ENCODE assay signal across 17 cellular contexts in genomic region chr13:34012354-34012753, GRCh38.
DNase-seq lines count a peak whose midpoint lies in the region; ATAC-seq, FAIRE-seq and TF ChIP-seq lines count a peak whose summit lies in the region.
"Had no signal": no experiment of that assay in that cellular context is flagged by ENCODE, and none has a peak within 500 bp of the region (broad histone marks: within the 10 kb centered on the region; RNA-seq: fewer than 3 reads in every experiment).

No MANE protein-coding gene starts in this region.

- BruUV-seq in HepG2 (replicated peaks; lab: Mats Ljungman, UMichigan), result no TSS peak

- H3K27me3 ChIP-seq in HepG2 (ENCODE audit: control insufficient read depth in 1 of 2, insufficient read depth in 2 of 2, low read length in 2 of 2), result no peaks in the 10 kb centered on the region
- H3K27me3 ChIP-seq in right lobe of liver, result no peaks in the 10 kb centered on the region
- H3K27me3 ChIP-seq in endocrine pancreas (ENCODE audit: control insufficient read depth, insufficient read depth, low read length), result no peaks in the 10 kb centered on the region
- no peaks in the 10 kb centered on the region for H3K27me3 ChIP-seq in trophoblast cell (ENCODE audit: insufficient read depth, low read length)

- H4K12ac ChIP-seq in trophoblast cell (ENCODE audit: low read depth, low read length), result no peak overlapping the region

- H4K8ac ChIP-seq in trophoblast cell (ENCODE audit: low read depth, low read length), result no peak overlapping the region

- no peak for TF ChIP-seq EP300 in HepG2 (IDR thresholded peaks at IDR 0.05; ENCODE audit: low read depth in 2 of 2, low read length in 2 of 2)
- TF ChIP-seq EP300 in HepG2 (CRISPR knock-in tag; IDR thresholded peaks at IDR 0.05; ENCODE audit: borderline replicate concordance), result no peak

- no peak overlapping the region for H2BK12ac ChIP-seq in trophoblast cell (ENCODE audit: low read length)

- H3K36me3 ChIP-seq in HepG2 (replicated peaks in 1 of 2; ENCODE audit: control insufficient read depth in 1 of 2, insufficient read depth in 2 of 2, low read length in 2 of 2), result no peaks in the 10 kb centered on the region
- no peaks in the 10 kb centered on the region for H3K36me3 ChIP-seq in right lobe of liver
- no peaks in the 10 kb centered on the region for H3K36me3 ChIP-seq in endocrine pancreas (ENCODE audit: control insufficient read depth, insufficient read depth, low read length)
- no peaks in the 10 kb centered on the region for H3K36me3 ChIP-seq in trophoblast cell (ENCODE audit: control insufficient read depth in 1 of 2, insufficient read depth in 2 of 2, low read length in 2 of 2)

- H3K79me2 ChIP-seq in HepG2 (ENCODE audit: insufficient read depth, low read length) (no peaks in the 10 kb centered on the region), trophoblast cell (ENCODE audit: control insufficient read depth, insufficient read depth, low read length, poor library complexity) (no peaks in the 10 kb centered on the region)

- TF ChIP-seq CTCF in HepG2 (CRISPR knock-in tag; IDR thresholded peaks at IDR 0.05), result no peak
- no peak for TF ChIP-seq CTCF in right lobe of liver (IDR thresholded peaks at IDR 0.05)

- no peak overlapping the region for H3K23ac ChIP-seq in trophoblast cell (ENCODE audit: low read length)

- H3K4me3 ChIP-seq in HepG2 (replicated peaks in 1 of 3; ENCODE audit: insufficient read depth in 1 of 3, low read depth in 2 of 3, low read length in 3 of 3), result no peak overlapping the region
- H3K4me3 ChIP-seq in right lobe of liver, result no peak overlapping the region
- peak overlapping the region; percentile 49 for H3K4me3 ChIP-seq in endocrine pancreas (ENCODE audit: control insufficient read depth, insufficient read depth, low read length)
- H3K4me3 ChIP-seq in trophoblast cell (ENCODE audit: low read depth, low read length), result no peak overlapping the region
- H3K4me3 ChIP-seq: GM12878, GM23248 had no signal

- TF ChIP-seq POLR2A in HepG2 (IDR thresholded peaks at IDR 0.05; ENCODE audit: insufficient read depth in 1 of 2, low read depth in 2 of 2, low read length in 2 of 2) (no peak), right lobe of liver (IDR thresholded peaks at IDR 0.05) (no peak)

- in situ Hi-C loops in HepG2 (cut with HindIII; ENCODE audit: extremely low pct_ligation_motif_present, low pct_unique_long_range_greater_than_20kb), result no loop called here
- in situ Hi-C loops in G401 (cut with HindIII; ENCODE audit: low sequenced_read_pairs), result no loop called here

- no peak overlapping the region for H3K18ac ChIP-seq in trophoblast cell (ENCODE audit: low read length)

- CTCF ChIA-PET in HepG2 (lab: Yijun Ruan, JAX; ENCODE audit: low intra/inter-chr PET ratio, low total read pairs), result no interaction called here

- H2BK5ac ChIP-seq in trophoblast cell (ENCODE audit: low read depth, low read length, poor library complexity), result no peak overlapping the region

- H3K9me3 ChIP-seq in HepG2 (ENCODE audit: low read length) (no peaks in the 10 kb centered on the region), right lobe of liver (no peaks in the 10 kb centered on the region), endocrine pancreas (ENCODE audit: control insufficient read depth, low read length) (no peaks in the 10 kb centered on the region), trophoblast cell (ENCODE audit: insufficient read depth, low read depth, low read length) (no peaks in the 10 kb centered on the region)

- H4K91ac ChIP-seq in trophoblast cell (ENCODE audit: low read depth, low read length), result peak overlapping the region; percentile 37

- WGBS in HepG2 (ENCODE audit: low lambda C conversion rate), result 68% methylated on average over 3 of the region's 3 CpGs
- 55% methylated on average over 3 of the region's 3 CpGs for WGBS in right lobe of liver (ENCODE audit: insufficient coverage, low coverage, low lambda C conversion rate, missing lambda C conversion rate)
- no CpG with 5 or more reads among the region's 3 CpGs for WGBS in trophoblast cell (ENCODE audit: extremely low coverage, insufficient coverage, insufficient read length)

- POLR2A ChIA-PET in HepG2 (lab: Yijun Ruan, JAX), result interaction anchor here (1.3 to 2.5 kb wide), 7 partner anchors 8 to 369 kb away, joined by 6 to 20 read pairs (median 7); no protein-coding TSS in a partner anchor

- no peak for FAIRE-seq in HepG2 (lab: Jason Lieb, UNC)
- FAIRE-seq: GM12878, GM18507, H1 had no signal

- no peaks in the 10 kb centered on the region for H4K20me1 ChIP-seq in HepG2 (ENCODE audit: insufficient read depth, low read length)

- H3K79me1 ChIP-seq in trophoblast cell (ENCODE audit: low read length), result no peaks in the 10 kb centered on the region

- no peak for ATAC-seq in HepG2
- no peak for ATAC-seq in right lobe of liver
- no peak for ATAC-seq in GM19467 (IDR thresholded peaks at IDR 0.05; ENCODE audit: unreplicated experiment)
- ATAC-seq: GM12878 had no signal

- peak overlapping the region; percentile 84 for H3K27ac ChIP-seq in HepG2 (ENCODE audit: extremely low read length, insufficient read depth, low read length)
- no peak overlapping the region for H3K27ac ChIP-seq in right lobe of liver
- H3K27ac ChIP-seq in trophoblast cell (ENCODE audit: low read depth, low read length), result no peak overlapping the region
- H3K27ac ChIP-seq: GM23248 had no signal

- H2AFZ ChIP-seq in HepG2 (ENCODE audit: low read length), result no peak overlapping the region
- no peak overlapping the region for H2AFZ ChIP-seq in trophoblast cell (ENCODE audit: insufficient read depth, low read length, poor library complexity)
- H2AFZ ChIP-seq: GM23248 had no signal

- intact Hi-C loops in HepG2 (cut with micrococcal nuclease; ENCODE audit: unreplicated experiment) (loop anchor here (1.0 to 5.0 kb wide), 2 partner anchors 55 to 75 kb away; no protein-coding TSS in a partner anchor), right lobe of liver (cut with DNase I) (no loop called here)

- peaks cover 59% of the 10 kb centered on the region for H3K4me1 ChIP-seq in HepG2 (ENCODE audit: insufficient read depth, low read length)
- H3K4me1 ChIP-seq in right lobe of liver, result no peaks in the 10 kb centered on the region
- no peaks in the 10 kb centered on the region for H3K4me1 ChIP-seq in endocrine pancreas (ENCODE audit: control insufficient read depth, insufficient read depth, low read length)
- H3K4me1 ChIP-seq in trophoblast cell (ENCODE audit: control insufficient read depth in 1 of 2, insufficient read depth in 2 of 2, low read length in 2 of 2), result peaks cover 0 to 3% of the 10 kb centered on the region in 2 experiments

- H3K4ac ChIP-seq in trophoblast cell (ENCODE audit: low read depth, low read length), result no peak overlapping the region

- TF ChIP-seq RAD21 in HepG2 (CRISPR knock-in tag; IDR thresholded peaks at IDR 0.05), result no peak

- H3K4me2 ChIP-seq in HepG2 (ENCODE audit: low read depth, low read length), result peak overlapping the region; percentile 68
- no peak overlapping the region for H3K4me2 ChIP-seq in trophoblast cell (ENCODE audit: low read length)

- H3K14ac ChIP-seq in trophoblast cell (ENCODE audit: low read length), result no peak overlapping the region

- H3K9ac ChIP-seq in HepG2 (ENCODE audit: insufficient read depth, low read depth, low read length), result no peak overlapping the region; the same call in 1 of the 2 replicates
- H3K9ac ChIP-seq in endocrine pancreas (ENCODE audit: control insufficient read depth, insufficient read depth, low read length), result no peak overlapping the region
- no peak overlapping the region for H3K9ac ChIP-seq in trophoblast cell (ENCODE audit: low read length)
- H3K9ac ChIP-seq: GM23248 had no signal

- H2BK120ac ChIP-seq in trophoblast cell (ENCODE audit: insufficient read depth, low read length, poor library complexity), result no peak overlapping the region

- H2AK5ac ChIP-seq in trophoblast cell (ENCODE audit: low read length), result no peak overlapping the region

- DNase-seq in HepG2 (ENCODE audit: low spot score) (no peak), right lobe of liver (no peak), trophoblast cell (no peak), G401 (ENCODE audit: low spot score) (no peak)
- DNase-seq: 8988T; C1 segment of cervical spinal cord; CD4-positive, alpha-beta memory T cell; DND-41; GDM1; GM23248; H7; HCEC 1CT had no signal

TF ChIP-seq in HepG2, 621 proteins besides CTCF, POLR2A, EP300 and RAD21 (continues in another document):
- TF ChIP-seq TFE3 (CRISPR knock-in tag; IDR thresholded peaks at IDR 0.05) (no peak), ZNF12 (CRISPR knock-in tag; IDR thresholded peaks at IDR 0.05) (no peak), MTA1 (CRISPR knock-in tag; IDR thresholded peaks at IDR 0.05; ENCODE audit: borderline replicate concordance) (no peak), KAT2B (IDR thresholded peaks at IDR 0.05; ENCODE audit: borderline replicate concordance, low read depth, low read length) (no peak), CBX2 (IDR thresholded peaks at IDR 0.05; ENCODE audit: low read depth, low read length) (no peak), CBX2 (CRISPR knock-in tag; IDR thresholded peaks at IDR 0.05; ENCODE audit: low read depth) (no peak), GFI1 (CRISPR knock-in tag; IDR thresholded peaks at IDR 0.05; ENCODE audit: borderline replicate concordance) (no peak), THAP7 (CRISPR knock-in tag; IDR thresholded peaks at IDR 0.05) (no peak), MTA3 (CRISPR knock-in tag; IDR thresholded peaks at IDR 0.05) (no peak), ZBTB42 (CRISPR knock-in tag; IDR thresholded peaks at IDR 0.05) (no peak), ZNF550 (CRISPR knock-in tag; IDR thresholded peaks at IDR 0.05; ENCODE audit: borderline replicate concordance) (no peak)
